25 cellular contexts compared by ENCODE assay signal in genomic region chr7:108236681-108237415, GRCh38.
DNase-seq lines count a peak whose midpoint lies in the region; ATAC-seq, FAIRE-seq and TF ChIP-seq lines count a peak whose summit lies in the region.
"Had no signal": no experiment of that assay in that cellular context is flagged by ENCODE, and none has a peak within 500 bp of the region (broad histone marks: within the 10 kb centered on the region; RNA-seq: fewer than 3 reads in every experiment).

No MANE protein-coding gene starts in this region.

- H3K27me3 Mint-ChIP-seq in GM23338 (ENCODE audit: insufficient read depth, low read depth, poor library complexity) = no peaks in the 10 kb centered on the region
- peaks cover 3% of the 10 kb centered on the region for H3K27me3 Mint-ChIP-seq in activated T-cell treated with anti-CD3 and anti-CD28 coated beads, Interleukin-2, amount 50 U/mL, for 4 hours (ENCODE audit: low read depth)

- DNase-seq in GM23338 (ENCODE audit: low spot score) (peak; percentile 59), amygdala (lab: John Stamatoyannopoulos, UW) (no peak), breast epithelium (ENCODE audit: low spot score in 2 of 2) (no peak)
- DNase-seq in activated T-cell treated with anti-CD3 and anti-CD28 coated beads, Interleukin-2, amount 50 U/mL, for 4 hours = no peak
- DNase-seq: activated CD8-positive, alpha-beta T cell treated with anti-CD3 and anti-CD28 coated beads, Interleukin-2, amount 10 ng/mL, durations not matched to agents 7 days and 5 days; activated naive CD4-positive, alpha-beta T cell treated with Interleukin-2 at 50 U/mL for 16 hours; activated T-cell treated with anti-CD3 and anti-CD28 coated beads, Interleukin-2, amount 50 U/mL, for 1 hour; CD4-positive, alpha-beta memory T cell; effector CD4-positive, alpha-beta T cell; H9; NCI-H2029 treated with DMSO at 0.1 percent for 48 hours; NCI-H748 treated with DMSO at 0.1 percent for 48 hours; nephron progenitor cell; stimulated activated CD4-positive, alpha-beta T cell treated with anti-CD3 and anti-CD28 coated beads, Interleukin-1b, Interleukin-23, amount 100 ng/mL, for 48 hours; stimulated activated naive B cell treated with anti-CD40 and anti-IgM and Interleukin-4, amounts not matched to agents 10 μg/mL and 1 μg/mL and 100 μg/mL, for 72 hours had no signal

- no peaks in the 10 kb centered on the region for H3K79me2 ChIP-seq in GM23338 (replicated peaks; ENCODE audit: insufficient read depth)

- H4K20me1 ChIP-seq in GM23338 (replicated peaks; ENCODE audit: insufficient read depth) = no peaks in the 10 kb centered on the region

- no peaks in the 10 kb centered on the region for H3K9me2 ChIP-seq in GM23338 (ENCODE audit: insufficient read depth)

- H3K4me1 ChIP-seq in GM23338 (ENCODE audit: insufficient read depth) = peaks cover 45% of the 10 kb centered on the region
- H3K4me1 ChIP-seq in breast epithelium = no peaks in the 10 kb centered on the region
- H3K4me1 ChIP-seq: ascending aorta had no signal

- H3K9me3 Mint-ChIP-seq in GM23338 = no peaks in the 10 kb centered on the region
- no peaks in the 10 kb centered on the region for H3K9me3 Mint-ChIP-seq in activated T-cell treated with anti-CD3 and anti-CD28 coated beads, Interleukin-2, amount 50 U/mL, for 4 hours
- H3K9me3 Mint-ChIP-seq: CD4-positive, alpha-beta memory T cell; H9; nephron progenitor cell; stimulated activated naive B cell treated with anti-CD40 and anti-IgM and Interleukin-4, amounts not matched to agents 10 μg/mL and 1 μg/mL and 100 μg/mL, for 72 hours; T-helper 1 cell treated with Interleukin-12 subunit alpha and Interleukin-12 subunit beta and Interleukin-4 antibody, amounts not matched to agents 30 μg/mL and 1 μg/mL, for 36 hours had no signal

- no peaks in the 10 kb centered on the region for H3K36me3 ChIP-seq in GM23338 (ENCODE audit: insufficient read depth)
- H3K36me3 ChIP-seq in breast epithelium = no peaks in the 10 kb centered on the region
- H3K36me3 ChIP-seq: ascending aorta, thoracic aorta had no signal

- H2AFZ ChIP-seq in GM23338 = no peak overlapping the region

- intact Hi-C loops in breast epithelium (cut with DNase I; ENCODE audit: low total_unique reads) = no loop called here

- TF ChIP-seq POLR2A in breast epithelium (IDR thresholded peaks at IDR 0.05) = no peak

- 0 out of 2 replicates have a peak overlapping the region, but pooled peaks have one; percentile 37 for H3K27ac Mint-ChIP-seq in GM23338
- H3K27ac Mint-ChIP-seq: activated CD8-positive, alpha-beta T cell treated with anti-CD3 and anti-CD28 coated beads, Interleukin-2, amount 10 ng/mL, durations not matched to agents 7 days and 5 days; CD4-positive, alpha-beta memory T cell; nephron progenitor cell; stimulated activated naive B cell treated with anti-CD40 and anti-IgM and Interleukin-4, amounts not matched to agents 10 μg/mL and 1 μg/mL and 100 μg/mL, for 72 hours; T-helper 1 cell treated with Interleukin-12 subunit alpha and Interleukin-12 subunit beta and Interleukin-4 antibody, amounts not matched to agents 30 μg/mL and 1 μg/mL, for 36 hours had no signal

- H3K36me3 Mint-ChIP-seq in GM23338 (ENCODE audit: low read depth) = no peaks in the 10 kb centered on the region
- no peaks in the 10 kb centered on the region for H3K36me3 Mint-ChIP-seq in activated T-cell treated with anti-CD3 and anti-CD28 coated beads, Interleukin-2, amount 50 U/mL, for 4 hours (ENCODE audit: insufficient read depth)
- H3K36me3 Mint-ChIP-seq: CD4-positive, alpha-beta memory T cell; stimulated activated naive B cell treated with anti-CD40 and anti-IgM and Interleukin-4, amounts not matched to agents 10 μg/mL and 1 μg/mL and 100 μg/mL, for 72 hours had no signal

- no peaks in the 10 kb centered on the region for H3K9me3 ChIP-seq in breast epithelium
- H3K9me3 ChIP-seq: ascending aorta, thoracic aorta had no signal

- H3K4me3 Mint-ChIP-seq in GM23338 = no peak overlapping the region
- H3K4me3 Mint-ChIP-seq in activated T-cell treated with anti-CD3 and anti-CD28 coated beads, Interleukin-2, amount 50 U/mL, for 4 hours = no peak overlapping the region
- H3K4me3 Mint-ChIP-seq: activated CD8-positive, alpha-beta T cell treated with anti-CD3 and anti-CD28 coated beads, Interleukin-2, amount 10 ng/mL, durations not matched to agents 7 days and 5 days; CD4-positive, alpha-beta memory T cell; H9; nephron progenitor cell; stimulated activated naive B cell treated with anti-CD40 and anti-IgM and Interleukin-4, amounts not matched to agents 10 μg/mL and 1 μg/mL and 100 μg/mL, for 72 hours; T-helper 1 cell treated with Interleukin-12 subunit alpha and Interleukin-12 subunit beta and Interleukin-4 antibody, amounts not matched to agents 30 μg/mL and 1 μg/mL, for 36 hours had no signal

- no peak overlapping the region for H3K4me3 ChIP-seq in GM23338
- no peak overlapping the region for H3K4me3 ChIP-seq in breast epithelium
- H3K4me3 ChIP-seq: ascending aorta, thoracic aorta had no signal

- H3K4me2 ChIP-seq in GM23338 = peak overlapping the region; percentile 36

- FAIRE-seq in islet of Langerhans (lab: Jason Lieb, UNC) = peak; percentile 80
- FAIRE-seq: frontal cortex, GM12891 had no signal

- H3K27ac ChIP-seq in 22Rv1 = peak overlapping the region; percentile 62; the same call in 1 of the 2 replicates
- H3K27ac ChIP-seq in GM23338 (ENCODE audit: low read depth) = no peak overlapping the region
- H3K27ac ChIP-seq in VCaP = peak overlapping the region; percentile 73; the same call in 1 of the 2 replicates
- no peak overlapping the region for H3K27ac ChIP-seq in breast epithelium
- H3K27ac ChIP-seq: ascending aorta, thoracic aorta had no signal

- H3F3A ChIP-seq in GM23338 (replicated peaks; ENCODE audit: low read depth) = no peaks in the 10 kb centered on the region

- peak; percentile 40; the same call in 1 of the 3 replicates for ATAC-seq in GM23338
- no peak for ATAC-seq in activated T-cell treated with anti-CD3 and anti-CD28 coated beads, Interleukin-2, amount 50 U/mL, for 4 hours
- ATAC-seq: activated CD8-positive, alpha-beta T cell treated with anti-CD3 and anti-CD28 coated beads, Interleukin-2, amount 10 ng/mL, durations not matched to agents 7 days and 5 days; esophagus mucosa; left lobe of liver; stimulated activated naive B cell treated with anti-CD40 and anti-IgM and Interleukin-4, amounts not matched to agents 10 μg/mL and 1 μg/mL and 100 μg/mL, for 72 hours had no signal

- TF ChIP-seq CTCF in 22Rv1 (IDR thresholded peaks at IDR 0.05) (no peak), GM23338 (conservative IDR thresholded peaks at IDR 0.05; ENCODE audit: low read depth in 2 of 2) (no peak), VCaP (conservative IDR thresholded peaks at IDR 0.05) (no peak), breast epithelium (IDR thresholded peaks at IDR 0.05) (no peak)

- no peaks in the 10 kb centered on the region for H3K27me3 ChIP-seq in GM23338 (ENCODE audit: insufficient read depth)
- no peaks in the 10 kb centered on the region for H3K27me3 ChIP-seq in breast epithelium
- H3K27me3 ChIP-seq: ascending aorta had no signal

- peaks cover 49% of the 10 kb centered on the region for H3K4me1 Mint-ChIP-seq in GM23338
- H3K4me1 Mint-ChIP-seq in activated T-cell treated with anti-CD3 and anti-CD28 coated beads, Interleukin-2, amount 50 U/mL, for 4 hours (ENCODE audit: low read depth) = no peaks in the 10 kb centered on the region

TF ChIP-seq in GM23338, 12 proteins besides CTCF, POLR2A, EP300 and RAD21:
- TF ChIP-seq CREB1 (CRISPR knock-in tag; IDR thresholded peaks at IDR 0.05; ENCODE audit: low read depth) (no peak), JUNB (IDR thresholded peaks at IDR 0.05; ENCODE audit: unreplicated experiment) (no peak), POLR2AphosphoS5 (IDR thresholded peaks at IDR 0.05; ENCODE audit: low read depth) (no peak), STAT1 (IDR thresholded peaks at IDR 0.05; ENCODE audit: unreplicated experiment) (no peak), ZNF331 (CRISPR knock-in tag; IDR thresholded peaks at IDR 0.05; ENCODE audit: low read depth) (no peak), REST (IDR thresholded peaks at IDR 0.05; ENCODE audit: unreplicated experiment) (no peak), ETS1 (IDR thresholded peaks at IDR 0.05) (no peak), EZH2 (IDR thresholded peaks at IDR 0.05; ENCODE audit: low read depth, unreplicated experiment) (no peak)
TF ChIP-seq in GM23338: peak in this region for 0.

Comparison
In these comparisons a context has a peak if more than half of its experiments do, and no peak if none do; other contexts are left out.
1. H3K27ac ChIP-seq: peak in 22Rv1 (single experiment) and VCaP (single experiment); none in GM23338 (single experiment) and breast epithelium (0 of 2).